8 cellular contexts compared by ENCODE assay signal in the genomic region with DNA sequence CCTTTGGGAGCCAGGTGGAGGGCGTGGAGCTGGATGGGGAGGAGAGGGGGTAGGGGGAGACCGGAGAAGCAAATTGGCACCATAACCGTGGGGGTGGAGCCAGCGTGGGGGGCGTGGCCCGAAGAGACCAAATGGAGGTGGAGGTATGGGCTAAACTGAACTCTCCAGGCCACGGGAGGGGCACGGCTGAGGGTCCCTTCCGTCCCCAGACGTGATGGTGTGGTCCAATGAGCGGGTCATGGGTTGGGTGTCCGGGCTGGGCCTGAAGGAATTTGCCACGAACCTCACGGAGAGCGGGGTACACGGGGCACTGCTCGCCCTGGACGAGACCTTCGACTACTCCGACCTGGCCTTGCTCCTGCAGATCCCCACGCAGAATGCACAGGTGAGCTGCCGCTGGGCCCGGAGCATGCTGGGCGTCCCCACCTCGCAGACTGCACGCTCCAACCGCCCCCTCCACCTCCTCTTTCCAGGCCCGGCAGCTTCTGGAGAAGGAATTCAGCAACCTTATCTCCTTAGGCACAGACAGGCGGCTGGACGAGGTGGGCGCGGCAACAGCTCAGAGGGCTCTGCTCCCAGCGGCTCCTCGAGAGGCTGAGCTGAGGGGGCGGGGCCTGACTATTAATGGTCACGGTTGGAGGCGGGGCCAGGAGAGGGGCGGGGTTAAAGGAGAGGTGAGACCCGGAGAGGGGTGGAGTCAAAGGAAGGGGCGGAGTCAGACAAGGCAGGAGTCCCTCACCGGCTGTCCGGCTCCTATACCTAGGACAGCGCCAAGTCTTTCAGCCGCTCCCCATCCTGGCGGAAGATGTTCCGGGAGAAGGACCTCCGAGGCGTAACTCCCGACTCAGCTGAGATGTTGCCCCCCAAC. TPM values are rescaled to one million over a fixed set of nuclear protein-coding genes. Genes with fewer than 3 reads are reported as not detected.
DNase-seq lines count a peak whose midpoint lies in the region; ATAC-seq and TF ChIP-seq lines count a peak whose summit lies in the region.

No MANE protein-coding gene starts in this region.

- no peak overlapping the region for H3K27ac Mint-ChIP-seq in activated naive CD8-positive, alpha-beta T cell treated with anti-CD3 and anti-CD28 coated beads, Interleukin-2, amount 10 ng/mL, durations not matched to agents 7 days and 5 days

- H3K27me3 Mint-ChIP-seq in activated naive CD8-positive, alpha-beta T cell treated with anti-CD3 and anti-CD28 coated beads, Interleukin-2, amount 10 ng/mL, durations not matched to agents 7 days and 5 days, result peaks cover 70% of the 10 kb centered on the region

- peaks cover 20% of the 10 kb centered on the region for H3K4me1 Mint-ChIP-seq in activated naive CD8-positive, alpha-beta T cell treated with anti-CD3 and anti-CD28 coated beads, Interleukin-2, amount 10 ng/mL, durations not matched to agents 7 days and 5 days

- POLR2A ChIA-PET in activated naive CD8-positive, alpha-beta T cell treated with anti-CD3 and anti-CD28 coated beads, Interleukin-2, amount 10 ng/mL, durations not matched to agents 7 days and 5 days (lab: Charles Lee), result no interaction called here

- ATAC-seq in activated naive CD8-positive, alpha-beta T cell treated with anti-CD3 and anti-CD28 coated beads, Interleukin-2, amount 10 ng/mL, durations not matched to agents 7 days and 5 days (ENCODE audit: low read depth), result peak; percentile 40
- ATAC-seq in omental fat pad (ENCODE audit: low FRiP score) (peak; percentile 88), HG02973 (IDR thresholded peaks at IDR 0.05; ENCODE audit: unreplicated experiment) (no peak)

- no peaks in the 10 kb centered on the region for H3K36me3 Mint-ChIP-seq in activated naive CD8-positive, alpha-beta T cell treated with anti-CD3 and anti-CD28 coated beads, Interleukin-2, amount 10 ng/mL, durations not matched to agents 7 days and 5 days

- peak; percentile 98 for DNase-seq in ELF-1 (ENCODE audit: low read depth, low spot score)
- peak; percentile 95 for DNase-seq in NCI-H1105 (lab: John Stamatoyannopoulos, UW)
- DNase-seq in SW480 (ENCODE audit: low spot score), result peak; percentile 94
- peak; percentile 85 for DNase-seq in activated naive CD8-positive, alpha-beta T cell treated with anti-CD3 and anti-CD28 coated beads, Interleukin-2, amount 10 ng/mL, durations not matched to agents 7 days and 5 days
- peak; percentile 98 for DNase-seq in glomerular visceral epithelial cell (ENCODE audit: extremely low spot score)
- DNase-seq in omental fat pad (ENCODE audit: low spot score), result peak; percentile 100

- H3K27ac ChIP-seq in temporal lobe (ENCODE audit: low read depth, low read length), result peak overlapping the region; percentile 83

- TF ChIP-seq CTCF in omental fat pad (IDR thresholded peaks at IDR 0.05), result no peak

- H3K4me3 Mint-ChIP-seq in activated naive CD8-positive, alpha-beta T cell treated with anti-CD3 and anti-CD28 coated beads, Interleukin-2, amount 10 ng/mL, durations not matched to agents 7 days and 5 days, result peak overlapping the region; percentile 85

- no peaks in the 10 kb centered on the region for H3K9me3 Mint-ChIP-seq in activated naive CD8-positive, alpha-beta T cell treated with anti-CD3 and anti-CD28 coated beads, Interleukin-2, amount 10 ng/mL, durations not matched to agents 7 days and 5 days

RNA-seq across cellular contexts. Expression of gene HRC, which starts 6.2 kb away (rescaled TPM):
- total RNA-seq in activated naive CD8-positive, alpha-beta T cell treated with anti-CD3 and anti-CD28 coated beads, Interleukin-2, amount 10 ng/mL, durations not matched to agents 7 days and 5 days, result not detected
- total RNA-seq in omental fat pad (10 to 100 TPM in 1 of 4 donors, 1 to 10 TPM in 1, under 1 TPM in 2; 0.74 to 13.1 (median 1.7) TPM), temporal lobe (0.25 TPM)

RNA-seq across cellular contexts. Expression of gene TRPM4, which starts 8.6 kb away (rescaled TPM):
- under 1 TPM; 0.19 to 0.34 TPM for total RNA-seq in activated naive CD8-positive, alpha-beta T cell treated with anti-CD3 and anti-CD28 coated beads, Interleukin-2, amount 10 ng/mL, durations not matched to agents 7 days and 5 days
- 10 to 100 TPM in 2 of 4 donors, 1 to 10 TPM in 2; 7.2 to 26.0 (median 10.6) TPM for total RNA-seq in omental fat pad
- 4.2 TPM for total RNA-seq in temporal lobe

RNA-seq across cellular contexts. Expression of gene PPFIA3, which starts 29.7 kb away (rescaled TPM):
- total RNA-seq in activated naive CD8-positive, alpha-beta T cell treated with anti-CD3 and anti-CD28 coated beads, Interleukin-2, amount 10 ng/mL, durations not matched to agents 7 days and 5 days, result 1 to 10 TPM; 3.6 to 4.6 TPM
- total RNA-seq in omental fat pad (10 to 100 TPM in 1 of 4 donors, 1 to 10 TPM in 3; 1.6 to 11.2 (median 4.1) TPM), temporal lobe (33.9 TPM)

RNA-seq across cellular contexts. Expression of gene C19orf73, which starts 30.1 kb away (rescaled TPM):
- total RNA-seq in activated naive CD8-positive, alpha-beta T cell treated with anti-CD3 and anti-CD28 coated beads, Interleukin-2, amount 10 ng/mL, durations not matched to agents 7 days and 5 days, result 1 to 10 TPM; 1.3 to 1.7 TPM
- 1 to 10 TPM; 1.6 to 3.5 (median 2.9) TPM for total RNA-seq in omental fat pad
- total RNA-seq in temporal lobe, result 0.25 TPM

RNA-seq across cellular contexts. Expression of gene LIN7B, which starts 34.8 kb away (rescaled TPM):
- 10 to 100 TPM in 1 of 2 experiments, 1 to 10 TPM in 1; 8.9 to 10.1 TPM for total RNA-seq in activated naive CD8-positive, alpha-beta T cell treated with anti-CD3 and anti-CD28 coated beads, Interleukin-2, amount 10 ng/mL, durations not matched to agents 7 days and 5 days
- total RNA-seq in omental fat pad (1 to 10 TPM in 3 of 4 donors, not detected in 1; 3.7 to 9.0 (median 3.9) TPM), temporal lobe (19.7 TPM)
